In genomic region chr1:203166192-203166940, GRCh38 we compare ENCODE assay signal across 8 cellular contexts. TPM values are rescaled to one million over a fixed set of nuclear protein-coding genes. Genes with fewer than 3 reads are reported as not detected.
DNase-seq lines count a peak whose midpoint lies in the region; ATAC-seq and TF ChIP-seq lines count a peak whose summit lies in the region.

No MANE protein-coding gene starts in this region.

- H3K36me3 ChIP-seq in Karpas-422 (ENCODE audit: insufficient read depth, low read length), result peaks cover 22% of the 10 kb centered on the region
- no peaks in the 10 kb centered on the region for H3K36me3 ChIP-seq in body of pancreas (replicated peaks in 1 of 2; ENCODE audit: insufficient read depth in 1 of 2, low read depth in 2 of 2)

- no peaks in the 10 kb centered on the region for H3K9me3 ChIP-seq in Karpas-422 (ENCODE audit: low read length)
- H3K9me3 ChIP-seq in body of pancreas, result no peaks in the 10 kb centered on the region

- ATAC-seq in body of pancreas (peak; percentile 74), omental fat pad (ENCODE audit: low FRiP score) (peak; percentile 67), GM21381 (IDR thresholded peaks at IDR 0.05; ENCODE audit: unreplicated experiment) (no peak)

- peaks cover 67% of the 10 kb centered on the region for H3K4me1 ChIP-seq in Karpas-422 (ENCODE audit: low read length)
- peaks cover 10% of the 10 kb centered on the region for H3K4me1 ChIP-seq in body of pancreas

- in situ Hi-C loops in G401 (cut with HindIII; ENCODE audit: low sequenced_read_pairs), result no loop called here

- no peaks in the 10 kb centered on the region for H3K9me2 ChIP-seq in Karpas-422 (replicated peaks; ENCODE audit: insufficient read depth, low read length)

- H3K79me2 ChIP-seq in Karpas-422 (ENCODE audit: low read length), result no peaks in the 10 kb centered on the region

- H3K4me2 ChIP-seq in Karpas-422 (ENCODE audit: low read depth, low read length, poor library complexity, severe bottlenecking), result peak overlapping the region; percentile 21

- WGBS in body of pancreas, 2 donors, result 33 to 42% methylated on average over 2 to 14 of the region's 14 CpGs

- H4K20me1 ChIP-seq in Karpas-422 (ENCODE audit: insufficient read depth, low read depth, low read length), result peaks cover 2% of the 10 kb centered on the region; the same call in 1 of the 2 replicates

- TF ChIP-seq CTCF in body of pancreas (IDR thresholded peaks at IDR 0.05) (peak in 5 of 7 experiments; percentile 13 to 55 (median 48)), omental fat pad (IDR thresholded peaks at IDR 0.05) (no peak)

- H3K9ac ChIP-seq in Karpas-422 (ENCODE audit: low read length), result 0 out of 2 replicates have a peak overlapping the region, but pooled peaks have one; percentile 31

- H3K27ac ChIP-seq in Karpas-422 (ENCODE audit: low read length) (peak overlapping the region; percentile 50), body of pancreas (no peak overlapping the region)

- H3K27me3 ChIP-seq in Karpas-422 (ENCODE audit: low read length) (no peaks in the 10 kb centered on the region), body of pancreas (no peaks in the 10 kb centered on the region)

- DNase-seq in G401 (ENCODE audit: low spot score) (peak; percentile 74), Karpas-422 (peak; percentile 93), body of pancreas (peak; percentile 52 to 80 (median 74)), omental fat pad (ENCODE audit: low spot score) (no peak), NCI-H2196 treated with DMSO at 0.1 percent for 48 hours (lab: John Stamatoyannopoulos, UW; ENCODE audit: unreplicated experiment) (no peak)
- no peak for DNase-seq in stimulated activated CD4-positive, alpha-beta T cell treated with anti-CD3 and anti-CD28 coated beads, Interleukin-1b, Interleukin-23, amount 100 ng/mL, for 48 hours
- DNase-seq in activated CD8-positive, alpha-beta memory T cell treated with anti-CD3 and anti-CD28 coated beads, Interleukin-2, amount 50 U/mL, for 4 hours, result no peak

- no peak overlapping the region for H2AFZ ChIP-seq in Karpas-422 (ENCODE audit: low read length)

- no peak overlapping the region for H3K4me3 ChIP-seq in Karpas-422 (ENCODE audit: low read length)
- H3K4me3 ChIP-seq in body of pancreas, result no peak overlapping the region

- no peak for TF ChIP-seq POLR2A in body of pancreas (IDR thresholded peaks at IDR 0.05)

- intact Hi-C loops in body of pancreas (cut with DNase I), result no loop called here

RNA-seq across cellular contexts. Expression of gene MYBPH, which starts 9.3 kb away (rescaled TPM):
- 0.47 TPM in 1 of 2 replicates, not detected in the other for total RNA-seq in G401 (2014; rRNA removed; shearing (Covaris generic))
- 52.4 and 62.2 TPM in 2 replicates for total RNA-seq in Karpas-422 (2014; rRNA removed; shearing (Covaris generic); ENCODE audit: low replicate concordance)
- total RNA-seq in body of pancreas (not detected), omental fat pad (under 1 TPM in 1 of 4 donors, not detected in 3; 0.37 TPM)

RNA-seq across cellular contexts. Expression of gene CHI3L1, which starts 20.1 kb away (rescaled TPM):
- 1.3 TPM in 1 of 2 replicates, not detected in the other for total RNA-seq in G401 (2014; rRNA removed; shearing (Covaris generic))
- 5.4 and 10.1 TPM in 2 replicates for total RNA-seq in Karpas-422 (2014; rRNA removed; shearing (Covaris generic); ENCODE audit: low replicate concordance)
- total RNA-seq in body of pancreas (1 to 10 TPM; 5.4 to 8.2 TPM), omental fat pad (100 to 1,000 TPM in 2 of 4 donors, 10 to 100 TPM in 1, under 1 TPM in 1; 0.47 to 338 (median 124) TPM)

RNA-seq across cellular contexts. Expression of gene ADORA1, which starts 38.8 kb away (rescaled TPM):
- 8.4 and 13.2 TPM in 2 replicates for total RNA-seq in G401 (2014; rRNA removed; shearing (Covaris generic))
- not detected in 2 replicates for total RNA-seq in Karpas-422 (2014; rRNA removed; shearing (Covaris generic); ENCODE audit: low replicate concordance)
- total RNA-seq in body of pancreas (10 to 100 TPM; 16.1 to 21.1 TPM), omental fat pad (1 to 10 TPM; 1.4 to 4.3 (median 2.6) TPM)

Comparison
In these comparisons a context has a peak if more than half of its experiments do, and no peak if none do; other contexts are left out.
1. DNase-seq: peak in G401 (single experiment), Karpas-422 (single experiment) and body of pancreas (4 of 4); none in omental fat pad (single experiment), NCI-H2196 treated with DMSO at 0.1 percent for 48 hours (single experiment), stimulated activated CD4-positive, alpha-beta T cell treated with anti-CD3 and anti-CD28 coated beads, Interleukin-1b, Interleukin-23, amount 100 ng/mL, for 48 hours (single experiment) and activated CD8-positive, alpha-beta memory T cell treated with anti-CD3 and anti-CD28 coated beads, Interleukin-2, amount 50 U/mL, for 4 hours (single experiment).
2. CTCF ChIP-seq: peak in body of pancreas (5 of 7); none in omental fat pad (0 of 3).
3. RNA of gene MYBPH, which starts 9.3 kb away (total RNA-seq): 52.4 to 62.2 TPM in Karpas-422; 0.47 TPM in G401, 0.37 TPM in omental fat pad and not detected in body of pancreas; every median in the first group is over 10 times any median in the second.